Comparison of ENCODE assay signal across 1 cellular context in the genomic region with DNA sequence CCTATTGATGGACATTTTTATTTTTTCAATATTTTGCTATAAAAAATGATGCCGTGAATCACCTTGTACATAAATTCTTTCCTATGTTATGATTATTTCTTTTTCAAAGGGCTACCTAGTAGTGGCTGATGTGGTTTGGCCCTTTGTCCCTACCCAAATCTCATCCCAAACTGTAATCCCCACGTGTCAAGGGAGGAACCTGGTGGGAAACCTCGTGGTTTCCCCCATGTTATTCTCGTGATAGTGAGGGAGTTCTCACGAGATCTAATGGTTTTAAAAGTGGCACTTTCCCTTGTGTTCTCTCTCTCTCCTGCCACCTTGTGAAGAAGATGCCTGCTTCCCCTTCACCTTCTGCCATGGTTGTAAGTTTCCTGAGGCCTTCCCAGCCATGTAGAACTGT.
TF ChIP-seq lines count a peak whose summit lies in the region.

No MANE protein-coding gene starts in this region.

TF ChIP-seq in GM23338, 12 proteins besides CTCF, POLR2A, EP300 and RAD21 (continued from another document):
- TF ChIP-seq, protein P1, sequence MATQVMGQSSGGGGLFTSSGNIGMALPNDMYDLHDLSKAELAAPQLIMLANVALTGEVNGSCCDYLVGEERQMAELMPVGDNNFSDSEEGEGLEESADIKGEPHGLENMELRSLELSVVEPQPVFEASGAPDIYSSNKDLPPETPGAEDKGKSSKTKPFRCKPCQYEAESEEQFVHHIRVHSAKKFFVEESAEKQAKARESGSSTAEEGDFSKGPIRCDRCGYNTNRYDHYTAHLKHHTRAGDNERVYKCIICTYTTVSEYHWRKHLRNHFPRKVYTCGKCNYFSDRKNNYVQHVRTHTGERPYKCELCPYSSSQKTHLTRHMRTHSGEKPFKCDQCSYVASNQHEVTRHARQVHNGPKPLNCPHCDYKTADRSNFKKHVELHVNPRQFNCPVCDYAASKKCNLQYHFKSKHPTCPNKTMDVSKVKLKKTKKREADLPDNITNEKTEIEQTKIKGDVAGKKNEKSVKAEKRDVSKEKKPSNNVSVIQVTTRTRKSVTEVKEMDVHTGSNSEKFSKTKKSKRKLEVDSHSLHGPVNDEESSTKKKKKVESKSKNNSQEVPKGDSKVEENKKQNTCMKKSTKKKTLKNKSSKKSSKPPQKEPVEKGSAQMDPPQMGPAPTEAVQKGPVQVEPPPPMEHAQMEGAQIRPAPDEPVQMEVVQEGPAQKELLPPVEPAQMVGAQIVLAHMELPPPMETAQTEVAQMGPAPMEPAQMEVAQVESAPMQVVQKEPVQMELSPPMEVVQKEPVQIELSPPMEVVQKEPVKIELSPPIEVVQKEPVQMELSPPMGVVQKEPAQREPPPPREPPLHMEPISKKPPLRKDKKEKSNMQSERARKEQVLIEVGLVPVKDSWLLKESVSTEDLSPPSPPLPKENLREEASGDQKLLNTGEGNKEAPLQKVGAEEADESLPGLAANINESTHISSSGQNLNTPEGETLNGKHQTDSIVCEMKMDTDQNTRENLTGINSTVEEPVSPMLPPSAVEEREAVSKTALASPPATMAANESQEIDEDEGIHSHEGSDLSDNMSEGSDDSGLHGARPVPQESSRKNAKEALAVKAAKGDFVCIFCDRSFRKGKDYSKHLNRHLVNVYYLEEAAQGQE (IDR thresholded peaks at IDR 0.05; ENCODE audit: unreplicated experiment): no peak
- TF ChIP-seq ZNF114 (CRISPR knock-in tag; IDR thresholded peaks at IDR 0.05) (no peak), STAT1 (IDR thresholded peaks at IDR 0.05; ENCODE audit: unreplicated experiment) (no peak), NANOG (IDR thresholded peaks at IDR 0.05; ENCODE audit: borderline replicate concordance) (no peak)
